Comparison of ENCODE assay signal across 14 cellular contexts in the genomic region with DNA sequence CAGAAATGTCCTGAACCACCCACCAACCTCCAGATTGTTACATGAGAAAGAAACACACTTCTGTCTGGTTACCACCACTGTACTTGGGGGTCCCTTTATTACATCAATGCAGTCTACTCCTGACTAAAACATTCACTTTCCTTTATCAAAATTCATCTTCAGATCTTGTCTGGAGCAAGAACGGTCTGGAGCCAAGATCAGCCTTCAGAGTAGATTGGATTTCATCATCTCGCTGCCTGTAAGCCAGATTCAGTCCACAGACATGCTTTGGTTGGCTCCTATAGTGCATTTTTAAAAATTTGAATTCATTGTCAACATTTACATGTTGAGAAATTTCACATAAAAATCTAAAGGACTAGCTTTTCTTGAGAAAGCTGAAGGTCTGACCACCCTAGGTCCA.
"Had no signal": no experiment of that assay in that cellular context is flagged by ENCODE, and none has a peak within 500 bp of the region (broad histone marks: within the 10 kb centered on the region; RNA-seq: fewer than 3 reads in every experiment).

No MANE protein-coding gene starts in this region.

- H3K36me3 ChIP-seq: neutrophil, right atrium auricular region, SJCRH30, upper lobe of right lung had no signal

- H3K9me3 ChIP-seq: neutrophil, right atrium auricular region, SJCRH30, upper lobe of right lung had no signal

- ATAC-seq: activated CD4-positive, alpha-beta T cell treated with anti-CD3 and anti-CD28 coated beads for 36 hours; activated naive CD8-positive, alpha-beta T cell treated with anti-CD3 and anti-CD28 coated beads, Interleukin-2, amount 50 U/mL, for 24 hours; esophagus mucosa; naive thymus-derived CD4-positive, alpha-beta T cell; stimulated activated memory B cell treated with anti-CD40 and anti-IgM and Interleukin-4, amounts not matched to agents 10 μg/mL and 1 μg/mL and 100 μg/mL, for 72 hours; upper lobe of right lung had no signal

- DNase-seq: activated CD4-positive, alpha-beta memory T cell treated with anti-CD3 and anti-CD28 coated beads, Interleukin-2, amount 10 ng/mL, durations not matched to agents 7 days and 5 days; activated CD4-positive, alpha-beta T cell treated with anti-CD3 and anti-CD28 coated beads for 36 hours; activated naive CD4-positive, alpha-beta T cell; activated naive CD8-positive, alpha-beta T cell treated with anti-CD3 and anti-CD28 coated beads, Interleukin-2, amount 50 U/mL, for 24 hours; activated T-cell treated with anti-CD3 and anti-CD28 coated beads, Interleukin-2, amount 50 U/mL, for 48 hours; naive thymus-derived CD4-positive, alpha-beta T cell; SJCRH30; T1000; upper lobe of right lung had no signal

- H3K4me1 ChIP-seq: upper lobe of right lung had no signal

- H3K27ac ChIP-seq: neutrophil, right atrium auricular region, upper lobe of right lung had no signal

- H3K27me3 ChIP-seq: neutrophil, right atrium auricular region, SJCRH30, upper lobe of right lung had no signal

- H3K4me3 ChIP-seq: lung, right atrium auricular region, SJCRH30, upper lobe of right lung had no signal
